Comparison of ENCODE assay signal across 10 cellular contexts in the genomic region with DNA sequence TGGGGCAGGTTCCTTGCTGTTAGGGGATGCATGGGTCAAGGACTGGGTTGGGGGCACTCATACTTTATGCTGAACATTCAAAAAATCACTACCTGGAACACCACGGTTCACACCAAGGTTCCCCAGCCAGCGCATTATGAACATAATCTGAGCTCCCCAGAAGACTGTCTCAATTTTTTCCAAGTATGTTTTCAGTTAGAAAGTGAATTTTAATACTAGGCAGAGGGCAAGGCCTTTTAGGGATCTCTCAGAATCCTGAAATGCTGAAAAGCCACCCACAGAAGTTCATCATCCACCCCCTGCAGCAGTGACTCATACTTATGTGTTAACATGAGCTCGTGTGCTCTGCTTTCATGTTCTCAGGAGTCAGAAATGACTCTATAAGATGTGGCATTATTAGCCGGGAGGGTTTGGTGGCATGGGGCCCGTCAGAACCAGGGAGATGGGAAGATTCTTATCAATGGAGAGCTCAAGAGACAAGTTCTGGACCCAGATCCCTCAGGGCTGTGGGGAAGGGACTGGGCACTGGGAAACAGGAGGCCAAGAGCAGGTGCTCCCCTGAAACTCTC.
DNase-seq lines count a peak whose midpoint lies in the region; ATAC-seq, FAIRE-seq and TF ChIP-seq lines count a peak whose summit lies in the region.
"Had no signal": no experiment of that assay in that cellular context is flagged by ENCODE, and none has a peak within 500 bp of the region (broad histone marks: within the 10 kb centered on the region; RNA-seq: fewer than 3 reads in every experiment).

No MANE protein-coding gene starts in this region.

- DNase-seq in CD1c-positive myeloid dendritic cell (ENCODE audit: extremely low spot score) (peak; percentile 72), HTR-8/SVneo (ENCODE audit: insufficient read length, low spot score) (peak; percentile 60), myocyte (ENCODE audit: low read depth) (peak; percentile 48), coronary artery (ENCODE audit: low spot score) (no peak), omental fat pad (ENCODE audit: low spot score) (no peak)
- DNase-seq in activated naive CD4-positive, alpha-beta T cell treated with Interleukin-2 at 50 U/mL for 16 hours: peak; percentile 71
- DNase-seq: NCI-H510A treated with DMSO at 0.1 percent for 48 hours had no signal

- H3K27ac ChIP-seq in coronary artery: no peak overlapping the region

- TF ChIP-seq CTCF in coronary artery (IDR thresholded peaks at IDR 0.05): no peak
- TF ChIP-seq CTCF in omental fat pad (IDR thresholded peaks at IDR 0.05): no peak

- no peak overlapping the region for H3K4me3 ChIP-seq in coronary artery

- FAIRE-seq in HTR-8/SVneo (lab: Jason Lieb, UNC): no peak
- FAIRE-seq: frontal cortex had no signal

- ATAC-seq in GM21367 (IDR thresholded peaks at IDR 0.05; ENCODE audit: unreplicated experiment): no peak
- ATAC-seq in HG03571 (IDR thresholded peaks at IDR 0.05; ENCODE audit: unreplicated experiment): no peak
- ATAC-seq in omental fat pad (ENCODE audit: low FRiP score): no peak

Comparison
In these comparisons a context has a peak if more than half of its experiments do, and no peak if none do; other contexts are left out.
1. DNase-seq: peak in CD1c-positive myeloid dendritic cell (single experiment), HTR-8/SVneo (single experiment), activated naive CD4-positive, alpha-beta T cell treated with Interleukin-2 at 50 U/mL for 16 hours (single experiment) and myocyte (single experiment); none in coronary artery (single experiment) and omental fat pad (single experiment).